Comparison of ENCODE assay signal across 13 cellular contexts in the genomic region with DNA sequence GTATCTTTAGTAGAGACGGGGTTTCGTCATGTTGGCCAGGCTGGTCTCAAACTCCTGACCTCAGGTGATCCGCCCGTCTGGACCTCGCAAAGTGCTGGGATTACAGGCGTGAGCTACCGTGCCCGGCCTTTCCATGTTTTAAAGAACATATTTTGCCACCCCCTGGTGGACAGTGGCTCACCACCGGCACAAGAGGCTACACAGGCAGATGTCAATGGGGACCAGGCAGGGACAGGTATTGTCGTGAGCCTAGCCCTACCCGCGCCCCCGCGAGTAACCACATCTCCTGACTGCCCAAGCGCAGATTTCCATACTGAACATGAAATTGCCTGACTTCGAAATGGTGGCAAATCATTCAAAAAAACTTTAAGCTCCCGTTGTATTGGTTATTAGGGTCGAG. TPM values are rescaled to one million over a fixed set of nuclear protein-coding genes. Genes with fewer than 3 reads are reported as not detected.
DNase-seq lines count a peak whose midpoint lies in the region; ATAC-seq and TF ChIP-seq lines count a peak whose summit lies in the region.
"Not testable (repeated sequence)": the region's sequence is repeated elsewhere in the genome, so short reads cannot be mapped to it uniquely, and the experiment has no call there.
"Had no signal": no experiment of that assay in that cellular context is flagged by ENCODE, and none has a peak within 500 bp of the region (broad histone marks: within the 10 kb centered on the region; RNA-seq: fewer than 3 reads in every experiment).

No MANE protein-coding gene starts in this region.

- not testable (repeated sequence) for H3K4me3 Mint-ChIP-seq in activated B cell treated with CpG ODN at 0.5 μM for 24 hours; effector memory CD8-positive, alpha-beta T cell; stimulated activated naive CD8-positive, alpha-beta T cell treated with anti-CD3 and anti-CD28 coated beads, Interleukin-15, amount 100 ng/mL, for 72 hours

- not testable (repeated sequence) for H3K27me3 Mint-ChIP-seq in activated B cell treated with CpG ODN at 0.5 μM for 24 hours; effector memory CD8-positive, alpha-beta T cell; stimulated activated naive CD8-positive, alpha-beta T cell treated with anti-CD3 and anti-CD28 coated beads, Interleukin-15, amount 100 ng/mL, for 72 hours

- ATAC-seq in GM18867 (IDR thresholded peaks at IDR 0.05; ENCODE audit: unreplicated experiment) (peak; percentile 29), GM21381 (IDR thresholded peaks at IDR 0.05; ENCODE audit: unreplicated experiment) (peak; percentile 31), HG02759 (IDR thresholded peaks at IDR 0.05; ENCODE audit: unreplicated experiment) (peak; percentile 23), HG03439 (IDR thresholded peaks at IDR 0.05; ENCODE audit: unreplicated experiment) (peak; percentile 34), activated B cell treated with CpG ODN at 0.5 μM for 24 hours (ENCODE audit: low read depth) (peak; percentile 59), lower lobe of right lung (peak; percentile 59 to 61)
- peak; percentile 36 for ATAC-seq in effector memory CD8-positive, alpha-beta T cell (replicated peaks)
- ATAC-seq in stimulated activated naive CD8-positive, alpha-beta T cell treated with anti-CD3 and anti-CD28 coated beads, Interleukin-15, amount 100 ng/mL, for 72 hours, result peak; percentile 73

- H3K27ac ChIP-seq in lower lobe of right lung, result not testable (repeated sequence)

- H3K36me3 Mint-ChIP-seq in activated B cell treated with CpG ODN at 0.5 μM for 24 hours (ENCODE audit: low read depth), result peaks cover 22% of the 10 kb centered on the region
- H3K36me3 Mint-ChIP-seq in effector memory CD8-positive, alpha-beta T cell (ENCODE audit: insufficient read depth), result peaks cover 16% of the 10 kb centered on the region

- H3K9me3 Mint-ChIP-seq in activated B cell treated with CpG ODN at 0.5 μM for 24 hours; effector memory CD8-positive, alpha-beta T cell; stimulated activated naive CD8-positive, alpha-beta T cell treated with anti-CD3 and anti-CD28 coated beads, Interleukin-15, amount 100 ng/mL, for 72 hours: not testable (repeated sequence)

- CTCF ChIA-PET in activated B cell treated with CpG ODN at 0.5 μM for 24 hours (lab: Charles Lee), result not testable (repeated sequence)

- H3K27me3 ChIP-seq in lower lobe of right lung (ENCODE audit: low read depth), result not testable (repeated sequence)

- intact Hi-C loops in activated B cell treated with CpG ODN at 0.5 μM for 24 hours (cut with micrococcal nuclease), result loop anchor here (5.0 kb wide), 1 partner anchor 34 kb away; no protein-coding TSS in a partner anchor
- intact Hi-C loops in lower lobe of right lung (cut with DNase I), result not testable (repeated sequence)

- not testable (repeated sequence) for H3K4me1 ChIP-seq in lower lobe of right lung

- peaks cover 14% of the 10 kb centered on the region for H3K4me1 Mint-ChIP-seq in activated B cell treated with CpG ODN at 0.5 μM for 24 hours
- H3K4me1 Mint-ChIP-seq in effector memory CD8-positive, alpha-beta T cell (ENCODE audit: low read depth in 2 of 2), result peaks cover 12 to 17% of the 10 kb centered on the region in 2 donors
- H3K4me1 Mint-ChIP-seq in stimulated activated naive CD8-positive, alpha-beta T cell treated with anti-CD3 and anti-CD28 coated beads, Interleukin-15, amount 100 ng/mL, for 72 hours, result peaks cover 24% of the 10 kb centered on the region

- H3K36me3 ChIP-seq in lower lobe of right lung, result peaks cover 20% of the 10 kb centered on the region

- not testable (repeated sequence) for H3K27ac Mint-ChIP-seq in activated B cell treated with CpG ODN at 0.5 μM for 24 hours; effector memory CD8-positive, alpha-beta T cell; stimulated activated naive CD8-positive, alpha-beta T cell treated with anti-CD3 and anti-CD28 coated beads, Interleukin-15, amount 100 ng/mL, for 72 hours

- not testable (repeated sequence) for TF ChIP-seq CTCF in activated B cell treated with CpG ODN at 0.5 μM for 24 hours (IDR thresholded peaks at IDR 0.05); lower lobe of right lung (IDR thresholded peaks at IDR 0.05)

- not testable (repeated sequence) for DNase-seq in activated B cell treated with CpG ODN at 0.5 μM for 24 hours; effector memory CD8-positive, alpha-beta T cell; lower lobe of right lung; stimulated activated naive CD8-positive, alpha-beta T cell treated with anti-CD3 and anti-CD28 coated beads, Interleukin-15, amount 100 ng/mL, for 72 hours

- H3K4me3 ChIP-seq in lower lobe of right lung, result not testable (repeated sequence)

- POLR2A ChIA-PET in activated B cell treated with CpG ODN at 0.5 μM for 24 hours (lab: Charles Lee), result not testable (repeated sequence)

- not testable (repeated sequence) for H3K9me3 ChIP-seq in lower lobe of right lung

RNA-seq across cellular contexts. Expression of a gene that starts 0.6 kb away (rescaled TPM):
- total RNA-seq in activated B cell treated with CpG ODN at 0.5 μM for 24 hours (2.4 and 3.1 TPM in 2 replicates), lower lobe of right lung (2.9 TPM)

RNA-seq across cellular contexts. Expression of a gene that starts 5.1 kb away (rescaled TPM):
- total RNA-seq in activated B cell treated with CpG ODN at 0.5 μM for 24 hours (not detected in 2 replicates), lower lobe of right lung (7.3 TPM)
- total RNA-seq: CD4-positive, alpha-beta memory T cell had no signal

RNA-seq across cellular contexts. Expression of a gene that starts 8.1 kb away (rescaled TPM):
- total RNA-seq in activated B cell treated with CpG ODN at 0.5 μM for 24 hours (107 and 113 TPM in 2 replicates), lower lobe of right lung (102 TPM)

RNA-seq across cellular contexts. Expression of a gene that starts 13.8 kb away (rescaled TPM):
- total RNA-seq in activated B cell treated with CpG ODN at 0.5 μM for 24 hours (not detected in 2 replicates), lower lobe of right lung (3.0 TPM)
- total RNA-seq: CD4-positive, alpha-beta memory T cell; T-helper 1 cell treated with Interleukin-12 subunit alpha and Interleukin-12 subunit beta and Interleukin-4 antibody, amounts not matched to agents 30 ng/mL and 1 ng/mL, for 36 hours had no signal

RNA-seq across cellular contexts. Expression of a gene that starts 39.2 kb away (rescaled TPM):
- total RNA-seq in activated B cell treated with CpG ODN at 0.5 μM for 24 hours, result not detected in 2 replicates
- not detected for total RNA-seq in lower lobe of right lung
- total RNA-seq: CD4-positive, alpha-beta memory T cell; liver; mucosa of gallbladder; spleen; T-helper 1 cell treated with Interleukin-12 subunit alpha and Interleukin-12 subunit beta and Interleukin-4 antibody, amounts not matched to agents 30 ng/mL and 1 ng/mL, for 36 hours had no signal

Comparison
In these comparisons a context has a peak if more than half of its experiments do, and no peak if none do; other contexts are left out.
1. ATAC-seq: peak in every context shown above with its lines; median percentile 73 in stimulated activated naive CD8-positive, alpha-beta T cell treated with anti-CD3 and anti-CD28 coated beads, Interleukin-15, amount 100 ng/mL, for 72 hours; 60 in lower lobe of right lung; 59 in activated B cell treated with CpG ODN at 0.5 μM for 24 hours; 36 in effector memory CD8-positive, alpha-beta T cell; 34 in HG03439; 31 in GM21381; 29 in GM18867; 23 in HG02759.